In the genomic region with DNA sequence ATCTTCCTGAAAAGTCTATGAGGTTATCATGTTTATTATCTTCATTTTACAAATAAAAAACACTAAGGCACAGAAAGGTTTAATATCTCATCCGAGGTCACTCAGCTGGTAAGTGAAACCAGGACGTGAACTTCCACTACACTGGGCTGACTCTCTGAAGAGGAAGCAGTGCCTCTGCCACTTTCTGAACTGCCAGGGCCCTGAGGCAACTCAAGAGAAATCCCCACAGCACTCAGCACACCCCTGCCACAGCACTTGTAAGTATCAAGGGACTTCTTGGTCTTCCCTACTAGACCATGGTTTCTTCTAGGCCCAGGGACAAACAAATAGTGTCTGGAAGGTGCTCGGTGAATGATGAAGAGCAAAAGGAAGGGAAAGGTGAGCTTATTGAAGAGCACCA, we compare ENCODE assay signal across 8 cellular contexts. TPM values are rescaled to one million over a fixed set of nuclear protein-coding genes. Genes with fewer than 3 reads are reported as not detected.
DNase-seq lines count a peak whose midpoint lies in the region; ATAC-seq and TF ChIP-seq lines count a peak whose summit lies in the region.

No MANE protein-coding gene starts in this region.

- peak overlapping the region; percentile 69 for H3K4me3 Mint-ChIP-seq in activated B cell treated with CpG ODN at 0.5 μM for 24 hours
- no peak overlapping the region for H3K4me3 Mint-ChIP-seq in neural crest cell
- no peak overlapping the region for H3K4me3 Mint-ChIP-seq in nephron progenitor cell

- peaks cover 34% of the 10 kb centered on the region for H3K4me1 Mint-ChIP-seq in activated B cell treated with CpG ODN at 0.5 μM for 24 hours
- H3K4me1 Mint-ChIP-seq in neural crest cell = peaks cover 21% of the 10 kb centered on the region
- H3K4me1 Mint-ChIP-seq in nephron progenitor cell = peaks cover 17% of the 10 kb centered on the region

- ATAC-seq in GM18511 (IDR thresholded peaks at IDR 0.05; ENCODE audit: unreplicated experiment) = peak; percentile 93
- peak; percentile 59 for ATAC-seq in HG02884 (IDR thresholded peaks at IDR 0.05; ENCODE audit: unreplicated experiment)
- peak; percentile 95 for ATAC-seq in activated B cell treated with CpG ODN at 0.5 μM for 24 hours (ENCODE audit: low read depth)

- H3K27ac Mint-ChIP-seq in activated B cell treated with CpG ODN at 0.5 μM for 24 hours = peak overlapping the region; percentile 90
- peak overlapping the region; percentile 68 for H3K27ac Mint-ChIP-seq in neural crest cell (ENCODE audit: unreplicated experiment)
- H3K27ac Mint-ChIP-seq in nephron progenitor cell = no peak overlapping the region

- POLR2A ChIA-PET in activated B cell treated with CpG ODN at 0.5 μM for 24 hours (lab: Charles Lee) = interaction anchor here (0.8 to 3.1 kb wide), 7 partner anchors 14 to 231 kb away, joined by 3 to 24 read pairs (median 3); partner anchors contain the start of genes RPL27A and TRIM66

- H3K27me3 Mint-ChIP-seq in activated B cell treated with CpG ODN at 0.5 μM for 24 hours (no peaks in the 10 kb centered on the region), neural crest cell (ENCODE audit: low read depth) (no peaks in the 10 kb centered on the region), nephron progenitor cell (ENCODE audit: low read depth, poor library complexity) (no peaks in the 10 kb centered on the region)

- intact Hi-C loops in activated B cell treated with CpG ODN at 0.5 μM for 24 hours (cut with micrococcal nuclease) = loop anchor here (1.0 to 5.0 kb wide), 5 partner anchors 43 to 530 kb away; partner anchors contain the start of genes RPL27A and TRIM66

- no peaks in the 10 kb centered on the region for H3K9me3 Mint-ChIP-seq in activated B cell treated with CpG ODN at 0.5 μM for 24 hours
- H3K9me3 Mint-ChIP-seq in neural crest cell = no peaks in the 10 kb centered on the region
- H3K9me3 Mint-ChIP-seq in nephron progenitor cell = no peaks in the 10 kb centered on the region

- TF ChIP-seq CTCF in activated B cell treated with CpG ODN at 0.5 μM for 24 hours (IDR thresholded peaks at IDR 0.05) (no peak), neural crest cell (conservative IDR thresholded peaks at IDR 0.05) (no peak), nephron progenitor cell (IDR thresholded peaks at IDR 0.05) (no peak)

- peak; percentile 32 for DNase-seq in activated B cell treated with CpG ODN at 0.5 μM for 24 hours
- DNase-seq in neural crest cell (ENCODE audit: low read depth, low spot score) = no peak
- no peak for DNase-seq in DMS114 treated with DMSO at 0.1 percent for 48 hours (lab: John Stamatoyannopoulos, UW; ENCODE audit: unreplicated experiment)
- DNase-seq in NCI-H748 treated with DMSO at 0.1 percent for 48 hours (lab: John Stamatoyannopoulos, UW) = no peak
- no peak for DNase-seq in activated effector memory CD4-positive, alpha-beta T cell treated with anti-CD3 and anti-CD28 coated beads, Interleukin-2, amount 50 U/mL, for 16 hours
- no peak for DNase-seq in nephron progenitor cell

- CTCF ChIA-PET in activated B cell treated with CpG ODN at 0.5 μM for 24 hours (lab: Charles Lee) = interaction anchor here (1.1 kb wide), 1 partner anchor 540 kb away, joined by 3 read pairs; no protein-coding TSS in a partner anchor

- H3K36me3 Mint-ChIP-seq in activated B cell treated with CpG ODN at 0.5 μM for 24 hours (ENCODE audit: low read depth) (no peaks in the 10 kb centered on the region), neural crest cell (ENCODE audit: low read depth) (peaks cover 6% of the 10 kb centered on the region), nephron progenitor cell (ENCODE audit: low read depth) (peaks cover 17% of the 10 kb centered on the region)

RNA-seq across cellular contexts. Expression of gene RPL27A, which starts 49.7 kb away (rescaled TPM):
- total RNA-seq in activated B cell treated with CpG ODN at 0.5 μM for 24 hours = 1,592 and 2,225 TPM in 2 replicates
- 711 and 720 TPM in 2 replicates for total RNA-seq in neural crest cell

RNA-seq across cellular contexts. Expression of gene TRIM66, which starts 49.8 kb away (rescaled TPM):
- 12.4 and 13.3 TPM in 2 replicates for total RNA-seq in activated B cell treated with CpG ODN at 0.5 μM for 24 hours
- total RNA-seq in neural crest cell = 6.5 and 10.2 TPM in 2 replicates
